In the genomic region with DNA sequence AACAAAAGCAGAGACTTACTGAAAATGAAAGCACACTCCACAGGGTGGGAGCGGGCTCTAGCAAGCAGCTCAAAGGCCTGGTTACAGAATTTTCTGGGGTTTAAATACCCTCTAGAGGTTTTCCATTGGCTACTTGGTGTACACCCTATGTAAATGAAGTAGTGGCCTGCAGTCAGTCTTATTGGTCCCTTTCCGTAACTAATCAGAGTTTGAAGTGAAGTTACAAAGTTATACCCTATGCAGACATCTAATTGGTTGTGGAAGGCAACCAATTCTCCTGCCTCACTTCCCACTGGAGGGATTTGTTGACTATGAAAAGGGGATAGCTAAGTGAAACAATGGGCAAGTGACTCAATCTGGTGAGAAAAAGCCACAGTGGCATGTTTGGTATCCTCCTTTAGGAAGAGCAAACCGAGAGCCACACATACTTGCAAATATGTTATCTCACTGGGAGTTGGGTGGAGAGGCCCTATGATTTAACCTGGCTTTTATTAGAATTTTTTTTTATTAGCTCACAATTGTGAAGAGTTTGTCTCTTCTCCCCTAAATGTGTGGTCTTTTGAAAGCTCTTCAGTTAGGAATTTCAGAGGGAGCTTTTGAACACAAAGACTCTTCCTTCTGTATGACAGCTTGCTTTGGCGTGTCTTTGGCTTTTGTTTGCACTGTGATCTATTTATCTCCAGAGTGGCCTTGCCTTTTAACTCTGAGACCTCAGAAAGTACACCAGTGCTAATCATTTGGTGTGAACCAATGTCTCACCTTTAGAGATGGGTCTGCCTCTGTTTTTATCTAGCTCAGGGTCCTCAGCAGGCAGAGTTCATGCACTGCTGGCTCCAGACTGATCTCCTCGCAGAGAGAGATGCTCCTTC, we compare ENCODE assay signal across 8 cellular contexts.
DNase-seq lines count a peak whose midpoint lies in the region; ATAC-seq and TF ChIP-seq lines count a peak whose summit lies in the region.

No MANE protein-coding gene starts in this region.

- TF ChIP-seq CTCF in astrocyte of the cerebellum (IDR thresholded peaks at IDR 0.05; ENCODE audit: low read depth, low read length, missing control alignments) (no peak), liver (IDR thresholded peaks at IDR 0.05; ENCODE audit: low read depth, low read length, missing input control) (no peak), type B pancreatic cell (conservative IDR thresholded peaks at IDR 0.05) (no peak)

- peak overlapping the region; percentile 33 for H3K27ac Mint-ChIP-seq in activated T-cell treated with anti-CD3 and anti-CD28 coated beads, Interleukin-2, amount 50 U/mL, for 72 hours
- peak overlapping the region; percentile 64 for H3K27ac Mint-ChIP-seq in type B pancreatic cell

- no peak for DNase-seq in activated T-cell treated with anti-CD3 and anti-CD28 coated beads, Interleukin-2, amount 50 U/mL, for 72 hours
- no peak for DNase-seq in activated T-cell treated with anti-CD3 and anti-CD28 coated beads for 4 hours
- peak; percentile 96 for DNase-seq in astrocyte of the cerebellum (ENCODE audit: low read depth)
- DNase-seq in type B pancreatic cell (ENCODE audit: extremely low spot score, unreplicated experiment): no peak
- no peak for DNase-seq in cerebellum (ENCODE audit: low spot score)
- DNase-seq in midbrain (lab: John Stamatoyannopoulos, UW): no peak
- no peak for DNase-seq in D341Med (ENCODE audit: low spot score)

- peak overlapping the region; percentile 13 for H3K4me3 ChIP-seq in astrocyte of the cerebellum (ENCODE audit: low read depth, low read length)
- H3K4me3 ChIP-seq in liver (ENCODE audit: low read depth in 1 of 3, low read length in 3 of 3): no peak overlapping the region

- WGBS in liver: 62% methylated on average over 5 of the region's 5 CpGs

- H3K4me1 Mint-ChIP-seq in activated T-cell treated with anti-CD3 and anti-CD28 coated beads, Interleukin-2, amount 50 U/mL, for 72 hours (ENCODE audit: low read depth): peaks cover 91% of the 10 kb centered on the region
- peaks cover 84% of the 10 kb centered on the region for H3K4me1 Mint-ChIP-seq in type B pancreatic cell (ENCODE audit: unreplicated experiment)

- H3K27me3 Mint-ChIP-seq in activated T-cell treated with anti-CD3 and anti-CD28 coated beads, Interleukin-2, amount 50 U/mL, for 72 hours (ENCODE audit: low read depth): no peaks in the 10 kb centered on the region
- H3K27me3 Mint-ChIP-seq in type B pancreatic cell: no peaks in the 10 kb centered on the region

- peak; percentile 22 to 32 for ATAC-seq in activated T-cell treated with anti-CD3 and anti-CD28 coated beads, Interleukin-2, amount 50 U/mL, for 72 hours (replicated peaks in 1 of 2)

- H3K9ac ChIP-seq in liver (ENCODE audit: low read depth in 1 of 2, low read length in 2 of 2): no peak overlapping the region

- peaks cover 31 to 78% (median 67%) of the 10 kb centered on the region in 4 donors for H3K4me1 ChIP-seq in liver (ENCODE audit: control insufficient read depth in 4 of 4, insufficient read depth in 4 of 4, low read length in 3 of 4)

- H3K9me3 ChIP-seq in liver (ENCODE audit: control insufficient read depth in 4 of 4, low read length in 3 of 4): no peaks in the 10 kb centered on the region

- H3K9me3 Mint-ChIP-seq in activated T-cell treated with anti-CD3 and anti-CD28 coated beads, Interleukin-2, amount 50 U/mL, for 72 hours: no peaks in the 10 kb centered on the region
- no peaks in the 10 kb centered on the region for H3K9me3 Mint-ChIP-seq in type B pancreatic cell

- no peaks in the 10 kb centered on the region for H3K27me3 ChIP-seq in liver (ENCODE audit: control insufficient read depth in 4 of 4, insufficient read depth in 4 of 4, low read length in 3 of 4)

- in situ Hi-C loops in astrocyte of the cerebellum (cut with HindIII; ENCODE audit: low sequenced_read_pairs): no loop called here

- TF ChIP-seq RAD21 in liver (IDR thresholded peaks at IDR 0.05): no peak

- no peaks in the 10 kb centered on the region for H3K36me3 Mint-ChIP-seq in activated T-cell treated with anti-CD3 and anti-CD28 coated beads, Interleukin-2, amount 50 U/mL, for 72 hours (ENCODE audit: insufficient read depth in 2 of 2)
- no peaks in the 10 kb centered on the region for H3K36me3 Mint-ChIP-seq in type B pancreatic cell

- H3K27ac ChIP-seq in liver (ENCODE audit: low read depth in 1 of 2, low read length in 2 of 2): peak overlapping the region; percentile 62 to 79

- peak overlapping the region; percentile 15 to 50 for H3K4me3 Mint-ChIP-seq in activated T-cell treated with anti-CD3 and anti-CD28 coated beads, Interleukin-2, amount 50 U/mL, for 72 hours
- no peak overlapping the region for H3K4me3 Mint-ChIP-seq in type B pancreatic cell

- no peaks in the 10 kb centered on the region for H3K36me3 ChIP-seq in liver (ENCODE audit: control insufficient read depth in 4 of 4, insufficient read depth in 3 of 4, low read depth in 1 of 4, low read length in 3 of 4)

TF ChIP-seq in liver, 16 proteins besides CTCF, POLR2A, EP300 and RAD21:
- peak in 1 of 2 donors; percentile 12 for TF ChIP-seq HNF4A (conservative IDR thresholded peaks at IDR 0.05)
- TF ChIP-seq, protein P1, sequence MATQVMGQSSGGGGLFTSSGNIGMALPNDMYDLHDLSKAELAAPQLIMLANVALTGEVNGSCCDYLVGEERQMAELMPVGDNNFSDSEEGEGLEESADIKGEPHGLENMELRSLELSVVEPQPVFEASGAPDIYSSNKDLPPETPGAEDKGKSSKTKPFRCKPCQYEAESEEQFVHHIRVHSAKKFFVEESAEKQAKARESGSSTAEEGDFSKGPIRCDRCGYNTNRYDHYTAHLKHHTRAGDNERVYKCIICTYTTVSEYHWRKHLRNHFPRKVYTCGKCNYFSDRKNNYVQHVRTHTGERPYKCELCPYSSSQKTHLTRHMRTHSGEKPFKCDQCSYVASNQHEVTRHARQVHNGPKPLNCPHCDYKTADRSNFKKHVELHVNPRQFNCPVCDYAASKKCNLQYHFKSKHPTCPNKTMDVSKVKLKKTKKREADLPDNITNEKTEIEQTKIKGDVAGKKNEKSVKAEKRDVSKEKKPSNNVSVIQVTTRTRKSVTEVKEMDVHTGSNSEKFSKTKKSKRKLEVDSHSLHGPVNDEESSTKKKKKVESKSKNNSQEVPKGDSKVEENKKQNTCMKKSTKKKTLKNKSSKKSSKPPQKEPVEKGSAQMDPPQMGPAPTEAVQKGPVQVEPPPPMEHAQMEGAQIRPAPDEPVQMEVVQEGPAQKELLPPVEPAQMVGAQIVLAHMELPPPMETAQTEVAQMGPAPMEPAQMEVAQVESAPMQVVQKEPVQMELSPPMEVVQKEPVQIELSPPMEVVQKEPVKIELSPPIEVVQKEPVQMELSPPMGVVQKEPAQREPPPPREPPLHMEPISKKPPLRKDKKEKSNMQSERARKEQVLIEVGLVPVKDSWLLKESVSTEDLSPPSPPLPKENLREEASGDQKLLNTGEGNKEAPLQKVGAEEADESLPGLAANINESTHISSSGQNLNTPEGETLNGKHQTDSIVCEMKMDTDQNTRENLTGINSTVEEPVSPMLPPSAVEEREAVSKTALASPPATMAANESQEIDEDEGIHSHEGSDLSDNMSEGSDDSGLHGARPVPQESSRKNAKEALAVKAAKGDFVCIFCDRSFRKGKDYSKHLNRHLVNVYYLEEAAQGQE (IDR thresholded peaks at IDR 0.05): no peak
